ENCODE assay signal across 31 cellular contexts in genomic region chr20:43946659-43947315, GRCh38. TPM values are rescaled to one million over a fixed set of nuclear protein-coding genes. Genes with fewer than 3 reads are reported as not detected.
"Had no signal": no experiment of that assay in that cellular context is flagged by ENCODE, and none has a peak within 500 bp of the region (broad histone marks: within the 10 kb centered on the region; RNA-seq: fewer than 3 reads in every experiment).

No MANE protein-coding gene starts in this region.

- H3K36me3 ChIP-seq: breast epithelium, esophagus muscularis mucosa, heart right ventricle, left lung, lower lobe of right lung, ovary, right lobe of liver, suprapubic skin, tibial artery, upper lobe of right lung had no signal

- H3K4me1 ChIP-seq: breast epithelium, tibial artery had no signal

- DNase-seq: activated B cell treated with CpG ODN at 0.5 μM for 24 hours; activated CD4-positive, alpha-beta T cell treated with anti-CD3 and anti-CD28 coated beads, Interleukin-2, amount 50 U/mL, for 1 hour; activated CD8-positive, alpha-beta T cell treated with anti-CD3 and anti-CD28 coated beads for 36 hours; activated naive CD8-positive, alpha-beta T cell treated with anti-CD3 and anti-CD28 coated beads, Interleukin-2, amount 50 U/mL, for 24 hours; activated T-cell treated with anti-CD3 and anti-CD28 coated beads, Interleukin-2, amount 50 U/mL, for 4 hours; amygdala; central memory CD4-positive, alpha-beta T cell; dermis blood vessel endothelial cell; effector CD4-positive, alpha-beta T cell; foreskin melanocyte; heart right ventricle; left lung; lower lobe of right lung; mesendoderm; ovary; right lobe of liver; stimulated activated CD4-positive, alpha-beta T cell treated with anti-CD3 and anti-CD28 coated beads, Interleukin-4, amount 100 ng/mL, for 24 hours; T-helper 17 cell; tibial artery; upper lobe of right lung had no signal

- H3K36me3 Mint-ChIP-seq: activated naive CD4-positive, alpha-beta T cell treated with anti-CD3 and anti-CD28 coated beads, Interleukin-2, amount 50 U/mL, for 24 hours had no signal

- H3K4me3 ChIP-seq: breast epithelium, esophagus muscularis mucosa, heart right ventricle, left lung, lower lobe of right lung, ovary, right lobe of liver, suprapubic skin, tibial artery, upper lobe of right lung had no signal

- H3K4me1 Mint-ChIP-seq: nephron had no signal

- H3K27me3 Mint-ChIP-seq: activated B cell treated with CpG ODN at 0.5 μM for 24 hours; activated naive CD4-positive, alpha-beta T cell treated with anti-CD3 and anti-CD28 coated beads, Interleukin-2, amount 50 U/mL, for 24 hours had no signal

- FAIRE-seq: islet of Langerhans had no signal

- H3K4me3 Mint-ChIP-seq: activated B cell treated with CpG ODN at 0.5 μM for 24 hours; activated CD8-positive, alpha-beta T cell treated with anti-CD3 and anti-CD28 coated beads for 36 hours; activated naive CD4-positive, alpha-beta T cell treated with anti-CD3 and anti-CD28 coated beads, Interleukin-2, amount 50 U/mL, for 24 hours; activated naive CD8-positive, alpha-beta T cell treated with anti-CD3 and anti-CD28 coated beads, Interleukin-2, amount 50 U/mL, for 24 hours; activated T-cell treated with anti-CD3 and anti-CD28 coated beads, Interleukin-2, amount 50 U/mL, for 4 hours; nephron; stimulated activated effector memory CD8-positive, alpha-beta T cell treated with anti-CD3 and anti-CD28 coated beads, Interleukin-12 subunit alpha, Interleukin-12 subunit beta, amount 100 ng/mL, for 72 hours; T-helper 17 cell had no signal

- H3K27ac Mint-ChIP-seq: activated B cell treated with CpG ODN at 0.5 μM for 24 hours; activated CD8-positive, alpha-beta T cell treated with anti-CD3 and anti-CD28 coated beads for 36 hours; activated naive CD4-positive, alpha-beta T cell treated with anti-CD3 and anti-CD28 coated beads, Interleukin-2, amount 50 U/mL, for 24 hours; activated naive CD8-positive, alpha-beta T cell treated with anti-CD3 and anti-CD28 coated beads, Interleukin-2, amount 50 U/mL, for 24 hours; activated T-helper 2 cell treated with anti-CD3 and anti-CD28 coated beads, Interferon-gamma antibody, Interleukin-2, Interleukin-4, amounts not matched to agents 10 μg/mL and 5 μg/mL and 100 μg/mL, durations not matched to agents 14 hours and 24 hours and 36 hours; nephron; progenitor cell of endocrine pancreas had no signal

- H3K9me3 ChIP-seq: breast epithelium, esophagus muscularis mucosa, heart right ventricle, left lung, lower lobe of right lung, ovary, right lobe of liver, suprapubic skin, tibial artery, upper lobe of right lung had no signal

- H3K27ac ChIP-seq: breast epithelium, esophagus muscularis mucosa, heart right ventricle, left lung, lower lobe of right lung, ovary, right lobe of liver, suprapubic skin, tibial artery, upper lobe of right lung had no signal

- H3K9me3 Mint-ChIP-seq: activated CD8-positive, alpha-beta T cell treated with anti-CD3 and anti-CD28 coated beads for 36 hours; activated naive CD4-positive, alpha-beta T cell treated with anti-CD3 and anti-CD28 coated beads, Interleukin-2, amount 50 U/mL, for 24 hours; activated naive CD8-positive, alpha-beta T cell treated with anti-CD3 and anti-CD28 coated beads, Interleukin-2, amount 50 U/mL, for 24 hours; activated T-cell treated with anti-CD3 and anti-CD28 coated beads, Interleukin-2, amount 50 U/mL, for 4 hours; activated T-helper 2 cell treated with anti-CD3 and anti-CD28 coated beads, Interferon-gamma antibody, Interleukin-2, Interleukin-4, amounts not matched to agents 10 μg/mL and 5 μg/mL and 100 μg/mL, durations not matched to agents 14 hours and 24 hours and 36 hours; nephron; stimulated activated effector memory CD8-positive, alpha-beta T cell treated with anti-CD3 and anti-CD28 coated beads, Interleukin-12 subunit alpha, Interleukin-12 subunit beta, amount 100 ng/mL, for 72 hours had no signal

- ATAC-seq: activated CD8-positive, alpha-beta T cell treated with anti-CD3 and anti-CD28 coated beads for 36 hours; activated naive CD8-positive, alpha-beta T cell treated with anti-CD3 and anti-CD28 coated beads, Interleukin-2, amount 50 U/mL, for 24 hours; activated T-cell treated with anti-CD3 and anti-CD28 coated beads, Interleukin-2, amount 50 U/mL, for 4 hours; heart right ventricle; left lung; lower lobe of right lung; right lobe of liver; stimulated activated effector memory CD8-positive, alpha-beta T cell treated with anti-CD3 and anti-CD28 coated beads, Interleukin-12 subunit alpha, Interleukin-12 subunit beta, amount 100 ng/mL, for 72 hours; T-helper 17 cell; upper lobe of right lung had no signal

- H3K27me3 ChIP-seq: esophagus muscularis mucosa, left lung, ovary, right lobe of liver, upper lobe of right lung had no signal

RNA-seq across cellular contexts. Expression of gene TOX2, which starts 32.1 kb away (rescaled TPM):
- total RNA-seq: renal cortical epithelial cell, skeletal muscle tissue had no signal
